8 cellular contexts compared by ENCODE assay signal in genomic region chr1:182588460-182589396, GRCh38. TPM values are rescaled to one million over a fixed set of nuclear protein-coding genes. Genes with fewer than 3 reads are reported as not detected.
DNase-seq lines count a peak whose midpoint lies in the region; ATAC-seq, FAIRE-seq and TF ChIP-seq lines count a peak whose summit lies in the region.

Gene RNASEL, minus strand, starts transcription at chr1:182589256. Its CDS starts 2,450 bp downstream, at chr1:182586806.

- no peak within 1 kb of the TSS for H4K5ac ChIP-seq in H1 (ENCODE audit: insufficient read length, low read depth, low read length)

- TF ChIP-seq EP300 in H1 (IDR thresholded peaks at IDR 0.05; ENCODE audit: borderline replicate concordance in 1 of 2, low read depth in 2 of 2, low read length in 2 of 2): no peak

- FAIRE-seq in H1 (lab: Jason Lieb, UNC): no peak

- H2BK15ac ChIP-seq in H1 (ENCODE audit: low read length): no peak within 1 kb of the TSS

- no peaks in the 10 kb centered on the region for H4K20me1 ChIP-seq in H1 (replicated peaks in 1 of 2; ENCODE audit: control insufficient read depth in 1 of 2, insufficient read depth in 2 of 2, low read length in 2 of 2)

- peaks cover 33% of the 10 kb centered on the region for H3K4me1 Mint-ChIP-seq in activated CD4-positive, alpha-beta memory T cell treated with anti-CD3 and anti-CD28 coated beads, Interleukin-2, amount 10 ng/mL, durations not matched to agents 7 days and 5 days
- H3K4me1 Mint-ChIP-seq in memory B cell: peaks cover 33% of the 10 kb centered on the region

- H2AK5ac ChIP-seq in H1 (ENCODE audit: low read depth, low read length): no peak within 1 kb of the TSS

- peak within 1 kb of the TSS; percentile 6; the same call in 1 of the 2 replicates for H2BK12ac ChIP-seq in H1 (ENCODE audit: low read depth, low read length)

- no peaks in the 10 kb centered on the region for H3K79me2 ChIP-seq in H1 (ENCODE audit: control insufficient read depth in 1 of 2, insufficient read depth in 2 of 2, low read length in 2 of 2)

- H3K9me3 Mint-ChIP-seq in activated CD4-positive, alpha-beta memory T cell treated with anti-CD3 and anti-CD28 coated beads, Interleukin-2, amount 10 ng/mL, durations not matched to agents 7 days and 5 days: peaks cover 2% of the 10 kb centered on the region
- H3K9me3 Mint-ChIP-seq in memory B cell: no peaks in the 10 kb centered on the region

- peaks cover 6% of the 10 kb centered on the region for H3K27me3 Mint-ChIP-seq in activated CD4-positive, alpha-beta memory T cell treated with anti-CD3 and anti-CD28 coated beads, Interleukin-2, amount 10 ng/mL, durations not matched to agents 7 days and 5 days
- no peaks in the 10 kb centered on the region for H3K27me3 Mint-ChIP-seq in memory B cell

- POLR2A ChIA-PET in activated CD4-positive, alpha-beta memory T cell treated with anti-CD3 and anti-CD28 coated beads, Interleukin-2, amount 10 ng/mL, durations not matched to agents 7 days and 5 days (lab: Charles Lee): interaction anchor here (0.7 to 2.6 kb wide), 11 partner anchors 10 to 507 kb away, joined by 3 to 13 read pairs (median 9); partner anchors contain the start of genes DHX9 and NPL
- POLR2A ChIA-PET in H1 (lab: Charles Lee; ENCODE audit: partially characterized antibody): interaction anchor here (0.9 to 1.7 kb wide), 3 partner anchors 12 to 180 kb away, joined by 3 to 4 read pairs (median 4); partner anchors contain the start of gene RGS16

- no peak within 1 kb of the TSS for H3K56ac ChIP-seq in H1 (replicated peaks; ENCODE audit: insufficient read length, low read depth, low read length)

- peak in 1 of 2 experiments; percentile 35; a peak in 1 of 3 replicates for TF ChIP-seq POLR2A in H1 (IDR thresholded peaks at IDR 0.05; ENCODE audit: control extremely low read depth in 1 of 2, low read depth in 2 of 2, low read length in 2 of 2)

- peak within 1 kb of the TSS in 3 of 4 experiments; percentile 8 to 55 (median 19); a peak in 4 of 8 replicates for H3K4me3 ChIP-seq in H1 (ENCODE audit: extremely low read depth in 1 of 4, insufficient read depth in 2 of 4, low read depth in 3 of 4, low read length in 4 of 4)

- no peaks in the 10 kb centered on the region for H3K23me2 ChIP-seq in H1 (ENCODE audit: low read depth, low read length)

- H3K4me2 ChIP-seq in H1 (ENCODE audit: insufficient read depth in 1 of 2, low read depth in 2 of 2, low read length in 2 of 2): peak within 1 kb of the TSS; percentile 59 to 67

- H3K4me3 Mint-ChIP-seq in activated CD4-positive, alpha-beta memory T cell treated with anti-CD3 and anti-CD28 coated beads, Interleukin-2, amount 10 ng/mL, durations not matched to agents 7 days and 5 days: peak within 1 kb of the TSS; percentile 94
- H3K4me3 Mint-ChIP-seq in memory B cell: peak within 1 kb of the TSS; percentile 96

- peak within 1 kb of the TSS; percentile 86 for H3K18ac ChIP-seq in H1 (ENCODE audit: extremely low read depth, low read length)

- ATAC-seq in HG02678 (IDR thresholded peaks at IDR 0.05; ENCODE audit: unreplicated experiment): peak; percentile 86
- peak; percentile 91 for ATAC-seq in memory B cell (ENCODE audit: low read depth)

- WGBS in H1 (ENCODE audit: extremely low coverage in 1 of 2, insufficient coverage in 1 of 2, insufficient read length in 1 of 2, insufficient replicate concordance in 2 of 2, low coverage in 1 of 2, low lambda C conversion rate in 2 of 2, missing lambda C conversion rate in 1 of 2), 2 experiments: 50% methylated on average over 21 of the region's 21 CpGs; no CpG with 5 or more reads in 1 of the 2 experiments

- H3K27ac Mint-ChIP-seq in activated CD4-positive, alpha-beta memory T cell treated with anti-CD3 and anti-CD28 coated beads, Interleukin-2, amount 10 ng/mL, durations not matched to agents 7 days and 5 days: peak within 1 kb of the TSS; percentile 94
- peak within 1 kb of the TSS; percentile 100 for H3K27ac Mint-ChIP-seq in memory B cell

- H3K79me1 ChIP-seq in H1 (ENCODE audit: low read depth, low read length): no peaks in the 10 kb centered on the region

- no peaks in the 10 kb centered on the region for H3K36me3 ChIP-seq in H1 (ENCODE audit: control insufficient read depth in 2 of 4, insufficient read depth in 4 of 4, low read length in 3 of 4)

- H4K91ac ChIP-seq in H1 (replicated peaks; ENCODE audit: insufficient read length, low read length): no peak within 1 kb of the TSS

- H3K23ac ChIP-seq in H1 (ENCODE audit: insufficient read length): no peak within 1 kb of the TSS

- no peaks in the 10 kb centered on the region for H3K27me3 ChIP-seq in H1 (replicated peaks in 1 of 4; ENCODE audit: control insufficient read depth in 3 of 4, extremely low read depth in 1 of 4, insufficient read depth in 3 of 4, low read length in 3 of 4)

- H2AFZ ChIP-seq in H1 (ENCODE audit: low read length): peak within 1 kb of the TSS; percentile 91

- H3K27ac ChIP-seq in H1 (ENCODE audit: low read depth, low read length): no peak within 1 kb of the TSS

- CTCF ChIA-PET in activated CD4-positive, alpha-beta memory T cell treated with anti-CD3 and anti-CD28 coated beads, Interleukin-2, amount 10 ng/mL, durations not matched to agents 7 days and 5 days (lab: Charles Lee): interaction anchor here (0.8 to 5.2 kb wide), 12 partner anchors 9 to 504 kb away, joined by 3 to 49 read pairs (median 4); no protein-coding TSS in a partner anchor
- CTCF ChIA-PET in H1 (lab: Charles Lee; ENCODE audit: partially characterized antibody): interaction anchor here (0.7 to 37.1 kb wide), 12 partner anchors 9 to 507 kb away, joined by 3 to 1131 read pairs (median 3); partner anchors contain the start of gene NPL

- TF ChIP-seq CTCF in H1 (IDR thresholded peaks at IDR 0.05; ENCODE audit: control extremely low read depth in 1 of 3, insufficient read depth in 1 of 3, low read depth in 1 of 3, low read length in 3 of 3): no peak

- no peaks in the 10 kb centered on the region for H3K9me3 ChIP-seq in H1 (ENCODE audit: insufficient read depth in 2 of 2, low read depth in 1 of 2, low read length in 1 of 2)

- peak; percentile 82 for DNase-seq in SIG-M5 treated with dmso at 0.1 percent for 504 hours (lab: John Stamatoyannopoulos, UW; ENCODE audit: unreplicated experiment)
- no peak for DNase-seq in SIG-M5 (lab: John Stamatoyannopoulos, UW)
- DNase-seq in NCI-H2227 treated with DMSO at 0.1 percent for 48 hours (lab: John Stamatoyannopoulos, UW): peak; percentile 67
- peak; percentile 61 for DNase-seq in activated CD4-positive, alpha-beta memory T cell treated with anti-CD3 and anti-CD28 coated beads, Interleukin-2, amount 10 ng/mL, durations not matched to agents 7 days and 5 days
- DNase-seq in H1 (ENCODE audit: low read depth in 1 of 2, low spot score in 2 of 2): peak in 1 of 2 experiments; percentile 68
- peak; percentile 40 to 46 for DNase-seq in memory B cell (ENCODE audit: low spot score in 2 of 2)
- DNase-seq in stimulated activated CD8-positive, alpha-beta memory T cell treated with anti-CD3 and anti-CD28 coated beads, Interleukin-4, amount 100 ng/mL, for 48 hours: peak; percentile 72

- no peak within 1 kb of the TSS for H2BK20ac ChIP-seq in H1 (ENCODE audit: low read length)

- H2BK120ac ChIP-seq in H1 (replicated peaks; ENCODE audit: low read depth, low read length): no peak within 1 kb of the TSS

- H3K4me1 ChIP-seq in H1 (replicated peaks in 1 of 4; ENCODE audit: control insufficient read depth in 3 of 4, insufficient read depth in 4 of 4, low read length in 3 of 4): peaks cover 0 to 12% (median 2%) of the 10 kb centered on the region in 4 experiments; a peak in 4 of 7 replicates

- H3K4ac ChIP-seq in H1 (replicated peaks; ENCODE audit: insufficient read length, low read depth, low read length): no peak within 1 kb of the TSS

- no peak; a peak in 1 of 4 replicates for TF ChIP-seq RAD21 in H1 (IDR thresholded peaks at IDR 0.05 in 1 of 2, conservative IDR thresholded peaks at IDR 0.05 in 1 of 2; ENCODE audit: low read depth in 2 of 2, low read length in 2 of 2)

- H3K36me3 Mint-ChIP-seq in activated CD4-positive, alpha-beta memory T cell treated with anti-CD3 and anti-CD28 coated beads, Interleukin-2, amount 10 ng/mL, durations not matched to agents 7 days and 5 days (ENCODE audit: low read depth): peaks cover 21% of the 10 kb centered on the region
- peaks cover 18% of the 10 kb centered on the region for H3K36me3 Mint-ChIP-seq in memory B cell

- H2BK5ac ChIP-seq in H1 (ENCODE audit: low read depth, low read length): no peak within 1 kb of the TSS; the same call in 1 of the 2 replicates

- H3K9ac ChIP-seq in H1 (replicated peaks in 1 of 4; ENCODE audit: extremely low read depth in 1 of 4, low read depth in 3 of 4, low read length in 3 of 4): peak within 1 kb of the TSS in 1 of 4 experiments; percentile 13; a peak in 1 of 7 replicates

- no peak within 1 kb of the TSS for H3K14ac ChIP-seq in H1 (ENCODE audit: insufficient read length)

- no peak within 1 kb of the TSS for H4K8ac ChIP-seq in H1 (ENCODE audit: extremely low read depth, insufficient read depth, low read length)

TF ChIP-seq in H1, 55 proteins besides CTCF, POLR2A, EP300 and RAD21:
- TF ChIP-seq CHD1 (IDR thresholded peaks at IDR 0.05; ENCODE audit: low read depth, low read length) (no peak), ASH2L (IDR thresholded peaks at IDR 0.05; ENCODE audit: low read length) (peak; percentile 60), CREB1 (IDR thresholded peaks at IDR 0.05) (peak; percentile 56; the same call in 1 of the 2 replicates)

RNA-seq across cellular contexts. Expression of gene RNASEL, which starts in this region (rescaled TPM):
- 1 to 10 TPM; 8.4 to 8.8 TPM for total RNA-seq in activated CD4-positive, alpha-beta memory T cell treated with anti-CD3 and anti-CD28 coated beads, Interleukin-2, amount 10 ng/mL, durations not matched to agents 7 days and 5 days
- total RNA-seq in H1 (2021; fragmentation: NEBNext Ultra II Directional; extraction: Animal tissue kit (Norgen Biotek cat#: 25700)): 0.57 and 0.78 TPM in 2 replicates
- 0.27 and 0.39 TPM in 2 replicates for polyA plus RNA-seq in H1 (2011; rRNA removed)
- 0.56 TPM for polyA plus RNA-seq in H1 (2011; cell fraction: cytosol; rRNA removed)
- 0.43 TPM for polyA plus RNA-seq in H1 (2011; cell fraction: nucleus; rRNA removed)
- polyA plus RNA-seq in H1 (2012, experiment 1 of 2): 0.42 to 0.69 TPM (median 0.55 TPM) in 4 replicates
- 0.08 TPM for polyA plus RNA-seq in H1 (2012, experiment 2 of 2)
- polyA plus RNA-seq in H1 (2013, experiment 1 of 2): 0.28 TPM
- 0.29 TPM for polyA plus RNA-seq in H1 (2013, experiment 2 of 2)
- polyA minus RNA-seq in H1 (2011; rRNA and poly(A)+ RNA removed): 0.63 and 0.73 TPM in 2 replicates
- polyA minus RNA-seq in H1 (2011; cell fraction: cytosol; rRNA and poly(A)+ RNA removed): 0.51 TPM
- 0.60 TPM for polyA minus RNA-seq in H1 (2011; cell fraction: nucleus; rRNA and poly(A)+ RNA removed)
